Comparison of ENCODE assay signal across 1 cellular context in genomic region chr22:30326704-30327362, GRCh38.
A peak's percentile ranks its signal among the peaks of the same experiment; 100 is the strongest.
TF ChIP-seq lines count a peak whose summit lies in the region.

A gene with protein sequence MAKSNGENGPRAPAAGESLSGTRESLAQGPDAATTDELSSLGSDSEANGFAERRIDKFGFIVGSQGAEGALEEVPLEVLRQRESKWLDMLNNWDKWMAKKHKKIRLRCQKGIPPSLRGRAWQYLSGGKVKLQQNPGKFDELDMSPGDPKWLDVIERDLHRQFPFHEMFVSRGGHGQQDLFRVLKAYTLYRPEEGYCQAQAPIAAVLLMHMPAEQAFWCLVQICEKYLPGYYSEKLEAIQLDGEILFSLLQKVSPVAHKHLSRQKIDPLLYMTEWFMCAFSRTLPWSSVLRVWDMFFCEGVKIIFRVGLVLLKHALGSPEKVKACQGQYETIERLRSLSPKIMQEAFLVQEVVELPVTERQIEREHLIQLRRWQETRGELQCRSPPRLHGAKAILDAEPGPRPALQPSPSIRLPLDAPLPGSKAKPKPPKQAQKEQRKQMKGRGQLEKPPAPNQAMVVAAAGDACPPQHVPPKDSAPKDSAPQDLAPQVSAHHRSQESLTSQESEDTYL (minus strand): TSS chr22:30326941. CDS start chr22:30326881, 60 bp downstream.

TF ChIP-seq in K562, 482 proteins besides CTCF, POLR2A, EP300 and RAD21 (continued from another document):
- TF ChIP-seq POLR2G (IDR thresholded peaks at IDR 0.05; ENCODE audit: low read depth, low read length) = peak; percentile 77
- TF ChIP-seq, protein P1, sequence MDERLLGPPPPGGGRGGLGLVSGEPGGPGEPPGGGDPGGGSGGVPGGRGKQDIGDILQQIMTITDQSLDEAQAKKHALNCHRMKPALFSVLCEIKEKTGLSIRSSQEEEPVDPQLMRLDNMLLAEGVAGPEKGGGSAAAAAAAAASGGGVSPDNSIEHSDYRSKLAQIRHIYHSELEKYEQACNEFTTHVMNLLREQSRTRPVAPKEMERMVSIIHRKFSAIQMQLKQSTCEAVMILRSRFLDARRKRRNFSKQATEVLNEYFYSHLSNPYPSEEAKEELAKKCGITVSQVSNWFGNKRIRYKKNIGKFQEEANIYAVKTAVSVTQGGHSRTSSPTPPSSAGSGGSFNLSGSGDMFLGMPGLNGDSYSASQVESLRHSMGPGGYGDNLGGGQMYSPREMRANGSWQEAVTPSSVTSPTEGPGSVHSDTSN (CRISPR knock-in tag; IDR thresholded peaks at IDR 0.05; ENCODE audit: low read depth) = peak; percentile 81
- TF ChIP-seq, protein P1 (tag; conservative IDR thresholded peaks at IDR 0.05; ENCODE audit: low read depth) = peak; percentile 69
- TF ChIP-seq, protein P2, sequence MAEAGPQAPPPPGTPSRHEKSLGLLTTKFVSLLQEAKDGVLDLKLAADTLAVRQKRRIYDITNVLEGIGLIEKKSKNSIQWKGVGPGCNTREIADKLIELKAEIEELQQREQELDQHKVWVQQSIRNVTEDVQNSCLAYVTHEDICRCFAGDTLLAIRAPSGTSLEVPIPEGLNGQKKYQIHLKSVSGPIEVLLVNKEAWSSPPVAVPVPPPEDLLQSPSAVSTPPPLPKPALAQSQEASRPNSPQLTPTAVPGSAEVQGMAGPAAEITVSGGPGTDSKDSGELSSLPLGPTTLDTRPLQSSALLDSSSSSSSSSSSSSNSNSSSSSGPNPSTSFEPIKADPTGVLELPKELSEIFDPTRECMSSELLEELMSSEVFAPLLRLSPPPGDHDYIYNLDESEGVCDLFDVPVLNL (CRISPR knock-in tag; IDR thresholded peaks at IDR 0.05; ENCODE audit: low read depth) = no peak
